ENCODE assay signal across 33 cellular contexts in genomic region chr19:58392945-58393724, GRCh38.
DNase-seq lines count a peak whose midpoint lies in the region; ATAC-seq lines count a peak whose summit lies in the region.
"Had no signal": no experiment of that assay in that cellular context is flagged by ENCODE, and none has a peak within 500 bp of the region (broad histone marks: within the 10 kb centered on the region; RNA-seq: fewer than 3 reads in every experiment).

No MANE protein-coding gene starts in this region.

- H3K27me3 ChIP-seq in HUES48 (ENCODE audit: control insufficient read depth, insufficient read depth, low read length) = peaks cover 10% of the 10 kb centered on the region
- H3K27me3 ChIP-seq: BE2C, testis had no signal

- peaks cover 7% of the 10 kb centered on the region; the same call in 1 of the 2 replicates for H3K4me1 ChIP-seq in HUES48 (ENCODE audit: control insufficient read depth, insufficient read depth, low read length)
- H3K4me1 ChIP-seq: BE2C had no signal

- H3K9me3 ChIP-seq in HUES48 (ENCODE audit: control insufficient read depth, insufficient read depth, low read length) = no peaks in the 10 kb centered on the region
- H3K9me3 ChIP-seq: BE2C, testis had no signal

- peaks cover 28% of the 10 kb centered on the region for H3K36me3 Mint-ChIP-seq in activated naive CD4-positive, alpha-beta T cell treated with anti-CD3 and anti-CD28 coated beads, Interleukin-2, amount 50 U/mL, for 24 hours
- H3K36me3 Mint-ChIP-seq in activated naive CD4-positive, alpha-beta T cell treated with anti-CD3 and anti-CD28 coated beads, Interleukin-2, amount 10 ng/mL, durations not matched to agents 7 days and 5 days = peaks cover 52% of the 10 kb centered on the region
- peaks cover 43 to 66% of the 10 kb centered on the region in 2 donors for H3K36me3 Mint-ChIP-seq in stimulated activated naive B cell treated with anti-CD40 and anti-IgM and Interleukin-4, amounts not matched to agents 10 μg/mL and 1 μg/mL and 100 μg/mL, for 72 hours

- peaks cover 32% of the 10 kb centered on the region for H3K4me1 Mint-ChIP-seq in activated naive CD4-positive, alpha-beta T cell treated with anti-CD3 and anti-CD28 coated beads, Interleukin-2, amount 50 U/mL, for 24 hours
- H3K4me1 Mint-ChIP-seq in activated naive CD4-positive, alpha-beta T cell treated with anti-CD3 and anti-CD28 coated beads, Interleukin-2, amount 10 ng/mL, durations not matched to agents 7 days and 5 days = peaks cover 38% of the 10 kb centered on the region
- peaks cover 26 to 51% of the 10 kb centered on the region in 2 donors for H3K4me1 Mint-ChIP-seq in stimulated activated naive B cell treated with anti-CD40 and anti-IgM and Interleukin-4, amounts not matched to agents 10 μg/mL and 1 μg/mL and 100 μg/mL, for 72 hours

- no peaks in the 10 kb centered on the region for H3K9me3 Mint-ChIP-seq in activated naive CD4-positive, alpha-beta T cell treated with anti-CD3 and anti-CD28 coated beads, Interleukin-2, amount 50 U/mL, for 24 hours
- no peaks in the 10 kb centered on the region for H3K9me3 Mint-ChIP-seq in activated naive CD4-positive, alpha-beta T cell treated with anti-CD3 and anti-CD28 coated beads, Interleukin-2, amount 10 ng/mL, durations not matched to agents 7 days and 5 days
- no peaks in the 10 kb centered on the region for H3K9me3 Mint-ChIP-seq in stimulated activated naive B cell treated with anti-CD40 and anti-IgM and Interleukin-4, amounts not matched to agents 10 μg/mL and 1 μg/mL and 100 μg/mL, for 72 hours
- H3K9me3 Mint-ChIP-seq: activated CD8-positive, alpha-beta T cell treated with anti-CD3 and anti-CD28 coated beads for 36 hours; CD8-positive, alpha-beta memory T cell; natural killer cell treated with Interleukin-12 subunit alpha and Interleukin-12 subunit beta and Interleukin-15 and Interleukin-18, amount 100 ng/mL, for 72 hours; stimulated activated naive CD8-positive, alpha-beta T cell treated with anti-CD3 and anti-CD28 coated beads, Interleukin-15, Interleukin-2, amounts not matched to agents 100 ng/mL and 50 ng/mL, for 24 hours; T-helper 2 cell treated with Interferon-gamma antibody and Interleukin-4, amounts not matched to agents 5 μg/mL and 100 μg/mL, for 36 hours had no signal

- CTCF ChIA-PET in activated naive CD4-positive, alpha-beta T cell treated with anti-CD3 and anti-CD28 coated beads, Interleukin-2, amount 10 ng/mL, durations not matched to agents 7 days and 5 days (lab: Charles Lee) = no interaction called here

- no peak for DNase-seq in activated naive CD4-positive, alpha-beta T cell treated with anti-CD3 and anti-CD28 coated beads, Interleukin-2, amount 10 ng/mL, durations not matched to agents 7 days and 5 days
- DNase-seq in cerebellar cortex (ENCODE audit: low spot score) = peak; percentile 23
- no peak for DNase-seq in stimulated activated naive B cell treated with anti-CD40 and anti-IgM and Interleukin-4, amounts not matched to agents 10 μg/mL and 1 μg/mL and 100 μg/mL, for 72 hours
- no peak for DNase-seq in HPDE6-E6E7 (ENCODE audit: extremely low spot score)
- no peak for DNase-seq in DMS114 treated with DMSO at 0.1 percent for 48 hours (lab: John Stamatoyannopoulos, UW; ENCODE audit: unreplicated experiment)
- DNase-seq: ACHN; activated CD4-positive, alpha-beta T cell treated with anti-CD3 and anti-CD28 coated beads for 36 hours; activated CD8-positive, alpha-beta T cell treated with anti-CD3 and anti-CD28 coated beads for 36 hours; activated effector memory CD4-positive, alpha-beta T cell treated with anti-CD3 and anti-CD28 coated beads, Interleukin-2, amount 50 U/mL, for 16 hours; BE2C; caudate nucleus; CD8-positive, alpha-beta memory T cell; cortex of kidney; effector memory CD4-positive, alpha-beta T cell; glutamatergic neuron; GOT3; MV-4-11; NCI-H1436; NCI-H2081 treated with DMSO at 0.1 percent for 48 hours; NCI-H2227 treated with DMSO at 0.1 percent for 48 hours; NCI-H526 treated with DMSO at 0.1 percent for 48 hours; PC-9; retina; SHP77; testis had no signal

- no peak overlapping the region for H3K27ac Mint-ChIP-seq in activated naive CD4-positive, alpha-beta T cell treated with anti-CD3 and anti-CD28 coated beads, Interleukin-2, amount 50 U/mL, for 24 hours
- H3K27ac Mint-ChIP-seq in activated naive CD4-positive, alpha-beta T cell treated with anti-CD3 and anti-CD28 coated beads, Interleukin-2, amount 10 ng/mL, durations not matched to agents 7 days and 5 days = no peak overlapping the region
- peak overlapping the region; percentile 71 for H3K27ac Mint-ChIP-seq in stimulated activated naive B cell treated with anti-CD40 and anti-IgM and Interleukin-4, amounts not matched to agents 10 μg/mL and 1 μg/mL and 100 μg/mL, for 72 hours
- H3K27ac Mint-ChIP-seq: activated CD4-positive, alpha-beta T cell treated with anti-CD3 and anti-CD28 coated beads for 36 hours; activated CD8-positive, alpha-beta T cell treated with anti-CD3 and anti-CD28 coated beads for 36 hours; natural killer cell treated with Interleukin-12 subunit alpha and Interleukin-12 subunit beta and Interleukin-15 and Interleukin-18, amount 100 ng/mL, for 72 hours; stimulated activated naive CD8-positive, alpha-beta T cell treated with anti-CD3 and anti-CD28 coated beads, Interleukin-15, Interleukin-2, amounts not matched to agents 100 ng/mL and 50 ng/mL, for 24 hours; T-helper 2 cell treated with Interferon-gamma antibody and Interleukin-4, amounts not matched to agents 5 μg/mL and 100 μg/mL, for 36 hours had no signal

- peak overlapping the region; percentile 36 for H3K4me3 Mint-ChIP-seq in activated naive CD4-positive, alpha-beta T cell treated with anti-CD3 and anti-CD28 coated beads, Interleukin-2, amount 50 U/mL, for 24 hours
- H3K4me3 Mint-ChIP-seq in activated naive CD4-positive, alpha-beta T cell treated with anti-CD3 and anti-CD28 coated beads, Interleukin-2, amount 10 ng/mL, durations not matched to agents 7 days and 5 days = no peak overlapping the region
- H3K4me3 Mint-ChIP-seq in stimulated activated naive B cell treated with anti-CD40 and anti-IgM and Interleukin-4, amounts not matched to agents 10 μg/mL and 1 μg/mL and 100 μg/mL, for 72 hours = no peak overlapping the region
- H3K4me3 Mint-ChIP-seq: activated CD4-positive, alpha-beta T cell treated with anti-CD3 and anti-CD28 coated beads for 36 hours; activated CD8-positive, alpha-beta T cell treated with anti-CD3 and anti-CD28 coated beads for 36 hours; natural killer cell treated with Interleukin-12 subunit alpha and Interleukin-12 subunit beta and Interleukin-15 and Interleukin-18, amount 100 ng/mL, for 72 hours; stimulated activated naive CD8-positive, alpha-beta T cell treated with anti-CD3 and anti-CD28 coated beads, Interleukin-15, Interleukin-2, amounts not matched to agents 100 ng/mL and 50 ng/mL, for 24 hours; T-helper 2 cell treated with Interferon-gamma antibody and Interleukin-4, amounts not matched to agents 5 μg/mL and 100 μg/mL, for 36 hours had no signal

- peak overlapping the region; percentile 28 for H3K27ac ChIP-seq in HUES48 (ENCODE audit: low read depth, low read length)
- H3K27ac ChIP-seq: testis had no signal

- no peak overlapping the region for H3K9ac ChIP-seq in HUES48 (ENCODE audit: low read depth, low read length)

- peaks cover 1% of the 10 kb centered on the region for H3K27me3 Mint-ChIP-seq in activated naive CD4-positive, alpha-beta T cell treated with anti-CD3 and anti-CD28 coated beads, Interleukin-2, amount 50 U/mL, for 24 hours
- H3K27me3 Mint-ChIP-seq in activated naive CD4-positive, alpha-beta T cell treated with anti-CD3 and anti-CD28 coated beads, Interleukin-2, amount 10 ng/mL, durations not matched to agents 7 days and 5 days = peaks cover 37% of the 10 kb centered on the region
- peaks cover 7 to 12% of the 10 kb centered on the region in 2 donors for H3K27me3 Mint-ChIP-seq in stimulated activated naive B cell treated with anti-CD40 and anti-IgM and Interleukin-4, amounts not matched to agents 10 μg/mL and 1 μg/mL and 100 μg/mL, for 72 hours
- H3K27me3 Mint-ChIP-seq: activated CD8-positive, alpha-beta T cell treated with anti-CD3 and anti-CD28 coated beads for 36 hours; stimulated activated naive CD8-positive, alpha-beta T cell treated with anti-CD3 and anti-CD28 coated beads, Interleukin-15, Interleukin-2, amounts not matched to agents 100 ng/mL and 50 ng/mL, for 24 hours had no signal

- H3K36me3 ChIP-seq in HUES48 (ENCODE audit: control insufficient read depth, insufficient read depth, low read length) = peaks cover 65% of the 10 kb centered on the region

- no peak overlapping the region for H3K4me3 ChIP-seq in HUES48 (ENCODE audit: low read depth, low read length)
- H3K4me3 ChIP-seq: PC-9, skin epidermis, testis had no signal

- ATAC-seq in stimulated activated naive B cell treated with anti-CD40 and anti-IgM and Interleukin-4, amounts not matched to agents 10 μg/mL and 1 μg/mL and 100 μg/mL, for 72 hours (replicated peaks) = no peak
- no peak for ATAC-seq in GM18517 (IDR thresholded peaks at IDR 0.05; ENCODE audit: unreplicated experiment)
- ATAC-seq: activated CD4-positive, alpha-beta T cell treated with anti-CD3 and anti-CD28 coated beads for 36 hours; activated CD8-positive, alpha-beta T cell treated with anti-CD3 and anti-CD28 coated beads for 36 hours; left lobe of liver; natural killer cell treated with Interleukin-12 subunit alpha and Interleukin-12 subunit beta and Interleukin-15 and Interleukin-18, amount 100 ng/mL, for 72 hours had no signal
